ENCODE assay signal across 12 cellular contexts in genomic region chr12:61654698-61655097, GRCh38.
DNase-seq lines count a peak whose midpoint lies in the region; ATAC-seq and TF ChIP-seq lines count a peak whose summit lies in the region.
"Had no signal": no experiment of that assay in that cellular context is flagged by ENCODE, and none has a peak within 500 bp of the region (broad histone marks: within the 10 kb centered on the region; RNA-seq: fewer than 3 reads in every experiment).

No MANE protein-coding gene starts in this region.

- H3K9ac ChIP-seq in PC-3 (ENCODE audit: low read length) = no peak overlapping the region

- H3K79me2 ChIP-seq in PC-3 (ENCODE audit: low read length) = no peaks in the 10 kb centered on the region

- H3K27ac Mint-ChIP-seq in activated naive CD4-positive, alpha-beta T cell treated with anti-CD3 and anti-CD28 coated beads for 36 hours = no peak overlapping the region
- no peak overlapping the region for H3K27ac Mint-ChIP-seq in activated naive CD4-positive, alpha-beta T cell treated with anti-CD3 and anti-CD28 coated beads, Interleukin-2, amount 50 U/mL, for 72 hours
- no peak overlapping the region for H3K27ac Mint-ChIP-seq in type B pancreatic cell
- H3K27ac Mint-ChIP-seq in immature natural killer cell = no peak overlapping the region
- H3K27ac Mint-ChIP-seq: effector memory CD8-positive, alpha-beta T cell; T-helper 17 cell had no signal

- in situ Hi-C loops in gastrocnemius medialis (cut with MboI; ENCODE audit: low sequenced_read_pairs in 4 of 4) = no loop called here

- H4K20me1 ChIP-seq in PC-3 (ENCODE audit: low read length) = no peaks in the 10 kb centered on the region

- POLR2A ChIA-PET in PC-3 (lab: Charles Lee; ENCODE audit: unreplicated experiment) = no interaction called here

- no peak for ATAC-seq in activated naive CD4-positive, alpha-beta T cell treated with anti-CD3 and anti-CD28 coated beads, Interleukin-2, amount 50 U/mL, for 72 hours
- ATAC-seq in PC-3 = peak; percentile 53; the same call in 1 of the 2 replicates
- no peak for ATAC-seq in gastrocnemius medialis
- ATAC-seq in GM18870 (IDR thresholded peaks at IDR 0.05; ENCODE audit: unreplicated experiment) = no peak
- ATAC-seq: effector memory CD8-positive, alpha-beta T cell; T-helper 17 cell had no signal

- H3K9me3 ChIP-seq in PC-3 (ENCODE audit: low read length) (no peaks in the 10 kb centered on the region), gastrocnemius medialis (no peaks in the 10 kb centered on the region)
- H3K9me3 ChIP-seq: tibial artery had no signal

- no peak overlapping the region for H3K4me3 Mint-ChIP-seq in activated naive CD4-positive, alpha-beta T cell treated with anti-CD3 and anti-CD28 coated beads for 36 hours
- no peak overlapping the region for H3K4me3 Mint-ChIP-seq in type B pancreatic cell
- H3K4me3 Mint-ChIP-seq in immature natural killer cell = no peak overlapping the region
- H3K4me3 Mint-ChIP-seq: effector memory CD8-positive, alpha-beta T cell; T-helper 17 cell had no signal

- H3K36me3 ChIP-seq in PC-3 (ENCODE audit: low read depth, low read length) (no peaks in the 10 kb centered on the region), gastrocnemius medialis (no peaks in the 10 kb centered on the region)
- H3K36me3 ChIP-seq: tibial artery had no signal

- CTCF ChIA-PET in activated naive CD4-positive, alpha-beta T cell treated with anti-CD3 and anti-CD28 coated beads for 36 hours (lab: Charles Lee) = no interaction called here
- CTCF ChIA-PET in PC-3 (lab: Charles Lee) = interaction anchor here (0.6 kb wide), 1 partner anchor 300 kb away, joined by 3 read pairs; no protein-coding TSS in a partner anchor

- TF ChIP-seq POLR2A in gastrocnemius medialis (IDR thresholded peaks at IDR 0.05) = no peak

- H3K4me1 ChIP-seq in PC-3 (ENCODE audit: insufficient read depth, low read length) (no peaks in the 10 kb centered on the region), gastrocnemius medialis (no peaks in the 10 kb centered on the region)
- H3K4me1 ChIP-seq: tibial artery had no signal

- no peaks in the 10 kb centered on the region for H3K9me2 ChIP-seq in PC-3 (replicated peaks; ENCODE audit: low read length)

- TF ChIP-seq CTCF in PC-3 (conservative IDR thresholded peaks at IDR 0.05; ENCODE audit: low read depth, low read length) (peak; percentile 58), fibroblast of mammary gland (conservative IDR thresholded peaks at IDR 0.05; ENCODE audit: control insufficient read depth, insufficient read depth, low read depth, low read length) (no peak), type B pancreatic cell (conservative IDR thresholded peaks at IDR 0.05) (peak; percentile 42), gastrocnemius medialis (IDR thresholded peaks at IDR 0.05 in 4 of 5, conservative IDR thresholded peaks at IDR 0.05 in 1 of 5) (no peak)

- BruUV-seq in PC-3 (replicated peaks; lab: Mats Ljungman, UMichigan) = no TSS peak

- no peaks in the 10 kb centered on the region for H3K36me3 Mint-ChIP-seq in activated naive CD4-positive, alpha-beta T cell treated with anti-CD3 and anti-CD28 coated beads for 36 hours (ENCODE audit: low read depth)
- H3K36me3 Mint-ChIP-seq in activated naive CD4-positive, alpha-beta T cell treated with anti-CD3 and anti-CD28 coated beads, Interleukin-2, amount 50 U/mL, for 72 hours = no peaks in the 10 kb centered on the region
- H3K36me3 Mint-ChIP-seq in type B pancreatic cell (no peaks in the 10 kb centered on the region), immature natural killer cell (peaks cover 0 to 4% (median 0%) of the 10 kb centered on the region in 3 donors)

- no peaks in the 10 kb centered on the region for H3F3A ChIP-seq in PC-3 (ENCODE audit: low read length, unreplicated experiment)

- intact Hi-C loops in activated naive CD4-positive, alpha-beta T cell treated with anti-CD3 and anti-CD28 coated beads for 36 hours (cut with micrococcal nuclease) = loop anchor here (5.0 to 10.0 kb wide), 2 partner anchors 338 to 540 kb away; a partner anchor contains a TSS
- intact Hi-C loops in PC-3 (cut with micrococcal nuclease) = loop anchor here (1.0 kb wide), 1 partner anchor 339 kb away; no protein-coding TSS in a partner anchor
- intact Hi-C loops in gastrocnemius medialis (cut with DNase I; ENCODE audit: low total_unique reads) = no loop called here

- no peaks in the 10 kb centered on the region for H3K4me1 Mint-ChIP-seq in activated naive CD4-positive, alpha-beta T cell treated with anti-CD3 and anti-CD28 coated beads for 36 hours (ENCODE audit: low read depth)
- H3K4me1 Mint-ChIP-seq in type B pancreatic cell (ENCODE audit: unreplicated experiment) = no peaks in the 10 kb centered on the region
- no peaks in the 10 kb centered on the region for H3K4me1 Mint-ChIP-seq in immature natural killer cell
- H3K4me1 Mint-ChIP-seq: T-helper 17 cell had no signal

- peak overlapping the region; percentile 53; the same call in 1 of the 2 replicates for H2AFZ ChIP-seq in PC-3 (ENCODE audit: low read length)

- peaks cover 1% of the 10 kb centered on the region for H3K9me3 Mint-ChIP-seq in activated naive CD4-positive, alpha-beta T cell treated with anti-CD3 and anti-CD28 coated beads for 36 hours
- no peaks in the 10 kb centered on the region for H3K9me3 Mint-ChIP-seq in activated naive CD4-positive, alpha-beta T cell treated with anti-CD3 and anti-CD28 coated beads, Interleukin-2, amount 50 U/mL, for 72 hours
- H3K9me3 Mint-ChIP-seq in type B pancreatic cell (no peaks in the 10 kb centered on the region), immature natural killer cell (peaks cover 1 to 35% (median 13%) of the 10 kb centered on the region in 6 donors)

- no peaks in the 10 kb centered on the region for H3K27me3 Mint-ChIP-seq in activated naive CD4-positive, alpha-beta T cell treated with anti-CD3 and anti-CD28 coated beads for 36 hours (ENCODE audit: low read depth)
- H3K27me3 Mint-ChIP-seq in type B pancreatic cell (no peaks in the 10 kb centered on the region), immature natural killer cell (ENCODE audit: low read depth in 3 of 3) (no peaks in the 10 kb centered on the region)
- H3K27me3 Mint-ChIP-seq: effector memory CD8-positive, alpha-beta T cell; T-helper 17 cell had no signal

- no peak overlapping the region for H3K27ac ChIP-seq in PC-3 (ENCODE audit: low read length)
- no peak overlapping the region for H3K27ac ChIP-seq in gastrocnemius medialis
- H3K27ac ChIP-seq: tibial artery had no signal

- H3K4me3 ChIP-seq in PC-3 (ENCODE audit: low read length) (no peak overlapping the region), fibroblast of mammary gland (ENCODE audit: control insufficient read depth, low read depth, low read length) (no peak overlapping the region), gastrocnemius medialis (no peak overlapping the region)
- H3K4me3 ChIP-seq: tibial artery had no signal

- DNase-seq in activated naive CD4-positive, alpha-beta T cell treated with anti-CD3 and anti-CD28 coated beads for 36 hours = peak; percentile 7
- DNase-seq in activated naive CD4-positive, alpha-beta T cell treated with anti-CD3 and anti-CD28 coated beads, Interleukin-2, amount 50 U/mL, for 72 hours (ENCODE audit: low spot score in 2 of 2) = no peak
- DNase-seq in PC-3 = peak; percentile 45
- peak; percentile 4 for DNase-seq in fibroblast of mammary gland (ENCODE audit: low read depth)
- no peak for DNase-seq in type B pancreatic cell (ENCODE audit: extremely low spot score, unreplicated experiment)
- no peak for DNase-seq in gastrocnemius medialis
- DNase-seq in immature natural killer cell = no peak
- DNase-seq: effector memory CD8-positive, alpha-beta T cell; Karpas-422; T-helper 17 cell; tibial artery had no signal

- H3K27me3 ChIP-seq in PC-3 (ENCODE audit: low read length) (no peaks in the 10 kb centered on the region), gastrocnemius medialis (no peaks in the 10 kb centered on the region)
- H3K27me3 ChIP-seq: tibial artery had no signal

- no peak overlapping the region for H3K4me2 ChIP-seq in PC-3 (ENCODE audit: low read length)

Comparison
In these comparisons a context has a peak if more than half of its experiments do, and no peak if none do; other contexts are left out.
1. DNase-seq: peak in activated naive CD4-positive, alpha-beta T cell treated with anti-CD3 and anti-CD28 coated beads for 36 hours (single experiment), PC-3 (single experiment) and fibroblast of mammary gland (single experiment); none in activated naive CD4-positive, alpha-beta T cell treated with anti-CD3 and anti-CD28 coated beads, Interleukin-2, amount 50 U/mL, for 72 hours (0 of 2), type B pancreatic cell (single experiment), gastrocnemius medialis (0 of 2) and immature natural killer cell (0 of 3).
2. CTCF ChIP-seq: peak in PC-3 (single experiment) and type B pancreatic cell (single experiment); none in fibroblast of mammary gland (single experiment) and gastrocnemius medialis (0 of 5).